Comparison of ENCODE assay signal across 28 cellular contexts in genomic region chr7:132113536-132114409, GRCh38.
A peak's percentile ranks its signal among the peaks of the same experiment; 100 is the strongest.
DNase-seq lines count a peak whose midpoint lies in the region; ATAC-seq and TF ChIP-seq lines count a peak whose summit lies in the region.
"Had no signal": no experiment of that assay in that cellular context is flagged by ENCODE, and none has a peak within 500 bp of the region (broad histone marks: within the 10 kb centered on the region; RNA-seq: fewer than 3 reads in every experiment).

No MANE protein-coding gene starts in this region.

- no peaks in the 10 kb centered on the region for H3K27me3 ChIP-seq in heart left ventricle
- no peaks in the 10 kb centered on the region for H3K27me3 ChIP-seq in smooth muscle cell (ENCODE audit: low read depth)
- H3K27me3 ChIP-seq: colonic mucosa, transverse colon had no signal

- no peak for TF ChIP-seq POLR2A in heart left ventricle (IDR thresholded peaks at IDR 0.05)

- no peak for TF ChIP-seq CTCF in heart left ventricle (IDR thresholded peaks at IDR 0.05)
- peak; percentile 65 for TF ChIP-seq CTCF in smooth muscle cell (IDR thresholded peaks at IDR 0.05; ENCODE audit: borderline replicate concordance, insufficient read depth, poor library complexity, severe bottlenecking)
- no peak for TF ChIP-seq CTCF in chondrocyte (IDR thresholded peaks at IDR 0.05)

- H4K20me1 ChIP-seq in smooth muscle cell (ENCODE audit: low read depth), result no peaks in the 10 kb centered on the region

- H3K36me3 ChIP-seq in heart left ventricle (no peaks in the 10 kb centered on the region), smooth muscle cell (ENCODE audit: low read depth) (no peaks in the 10 kb centered on the region)
- H3K36me3 ChIP-seq: colonic mucosa, HAP-1, transverse colon had no signal

- H3F3A ChIP-seq in smooth muscle cell (ENCODE audit: low read depth), result peaks cover 15% of the 10 kb centered on the region

- WGBS in heart left ventricle, 4 donors, result 90 to 93% (median 92%) methylated on average over 21 of the region's 21 CpGs
- 44% methylated on average over 21 of the region's 21 CpGs for WGBS in smooth muscle cell (ENCODE audit: low lambda C conversion rate)

- H3K4me3 Mint-ChIP-seq in chondrocyte (ENCODE audit: unreplicated experiment), result no peak overlapping the region
- H3K4me3 Mint-ChIP-seq: activated naive CD4-positive, alpha-beta T cell treated with anti-CD3 and anti-CD28 coated beads, Interleukin-2, amount 50 U/mL, for 24 hours; activated T-helper 1 cell treated with anti-CD3 and anti-CD28 coated beads, Interleukin-12 subunit alpha, Interleukin-12 subunit beta, Interleukin-2, Interleukin-4 antibody, amounts not matched to agents 30 ng/mL and 10 ng/mL and 1 ng/mL, durations not matched to agents 14 hours and 24 hours and 36 hours; CD8-positive, alpha-beta T cell had no signal

- H3K9me3 ChIP-seq in heart left ventricle (no peaks in the 10 kb centered on the region), smooth muscle cell (replicated peaks; ENCODE audit: low read depth) (no peaks in the 10 kb centered on the region)
- H3K9me3 ChIP-seq: colonic mucosa, HAP-1, transverse colon had no signal

- no peak for ATAC-seq in heart left ventricle
- ATAC-seq in HG02885 (IDR thresholded peaks at IDR 0.05; ENCODE audit: poor library complexity, unreplicated experiment), result no peak
- ATAC-seq: activated CD4-positive, CD25-positive, alpha-beta regulatory T cell treated with anti-CD3 and anti-CD28 coated beads, Interleukin-2, amount 50 U/mL, for 24 hours; CD8-positive, alpha-beta T cell; left colon had no signal

- no peaks in the 10 kb centered on the region for H3K4me1 ChIP-seq in heart left ventricle
- peaks cover 5% of the 10 kb centered on the region for H3K4me1 ChIP-seq in smooth muscle cell (ENCODE audit: low read depth)
- H3K4me1 ChIP-seq: colonic mucosa, HAP-1, transverse colon had no signal

- H3K79me2 ChIP-seq in smooth muscle cell (ENCODE audit: low read depth), result no peaks in the 10 kb centered on the region

- no peak overlapping the region for H3K27ac ChIP-seq in heart left ventricle
- peak overlapping the region; percentile 51 for H3K27ac ChIP-seq in smooth muscle cell (ENCODE audit: low read depth)
- H3K27ac ChIP-seq: colonic mucosa, skin epidermis, transverse colon had no signal

- peak; percentile 22 for DNase-seq in cardiac septum (ENCODE audit: low spot score)
- no peak for DNase-seq in heart left ventricle
- DNase-seq in SK-N-DZ (ENCODE audit: low spot score), result peak; percentile 77
- DNase-seq in left kidney (ENCODE audit: low read depth, low spot score), result peak; percentile 91
- DNase-seq in smooth muscle cell (lab: John Stamatoyannopoulos, UW; ENCODE audit: unreplicated experiment), result peak; percentile 27
- DNase-seq in chondrocyte (ENCODE audit: low spot score), result no peak
- no peak for DNase-seq in kidney tubule cell (ENCODE audit: low spot score)
- DNase-seq: activated CD4-positive, alpha-beta T cell treated with anti-CD3 and anti-CD28 coated beads, Interleukin-2, amount 50 U/mL, for 48 hours; CD8-positive, alpha-beta T cell; colonic mucosa; effector memory CD4-positive, alpha-beta T cell; erythroblast; foreskin fibroblast; left colon; mesendoderm; NCI-H1417 treated with DMSO at 0.1 percent for 48 hours; NCI-H2171 treated with DMSO at 0.1 percent for 48 hours; NCI-H526 treated with DMSO at 0.1 percent for 48 hours; occipital lobe; SIG-M5; stimulated activated CD4-positive, alpha-beta T cell treated with anti-CD3 and anti-CD28 coated beads, Interleukin-1b, Interleukin-23, amount 100 ng/mL, for 48 hours; transverse colon had no signal

- H3K9ac ChIP-seq in smooth muscle cell (ENCODE audit: low read depth), result no peak overlapping the region

- no peaks in the 10 kb centered on the region for H3K36me3 Mint-ChIP-seq in chondrocyte (ENCODE audit: low read depth)
- H3K36me3 Mint-ChIP-seq: activated naive CD4-positive, alpha-beta T cell treated with anti-CD3 and anti-CD28 coated beads, Interleukin-2, amount 50 U/mL, for 24 hours; CD8-positive, alpha-beta T cell had no signal

- no peak overlapping the region for H3K27ac Mint-ChIP-seq in chondrocyte (ENCODE audit: unreplicated experiment)
- H3K27ac Mint-ChIP-seq: activated naive CD4-positive, alpha-beta T cell treated with anti-CD3 and anti-CD28 coated beads, Interleukin-2, amount 50 U/mL, for 24 hours; activated T-helper 1 cell treated with anti-CD3 and anti-CD28 coated beads, Interleukin-12 subunit alpha, Interleukin-12 subunit beta, Interleukin-2, Interleukin-4 antibody, amounts not matched to agents 30 ng/mL and 10 ng/mL and 1 ng/mL, durations not matched to agents 14 hours and 24 hours and 36 hours; CD8-positive, alpha-beta T cell had no signal

- H3K27me3 Mint-ChIP-seq in chondrocyte (ENCODE audit: low read depth), result no peaks in the 10 kb centered on the region

- peak overlapping the region; percentile 29 for H3K4me2 ChIP-seq in smooth muscle cell

- peak overlapping the region; percentile 15 for H2AFZ ChIP-seq in smooth muscle cell (ENCODE audit: low read depth)

- peaks cover 11% of the 10 kb centered on the region for H3K4me1 Mint-ChIP-seq in chondrocyte (ENCODE audit: low read depth)
- H3K4me1 Mint-ChIP-seq: activated naive CD4-positive, alpha-beta T cell treated with anti-CD3 and anti-CD28 coated beads, Interleukin-2, amount 50 U/mL, for 24 hours had no signal

- intact Hi-C loops in cardiac septum (cut with DNase I) (no loop called here), heart left ventricle (cut with DNase I) (no loop called here)

- no peaks in the 10 kb centered on the region for H3K9me3 Mint-ChIP-seq in chondrocyte (ENCODE audit: low read depth)
- H3K9me3 Mint-ChIP-seq: activated naive CD4-positive, alpha-beta T cell treated with anti-CD3 and anti-CD28 coated beads, Interleukin-2, amount 50 U/mL, for 24 hours; activated T-helper 1 cell treated with anti-CD3 and anti-CD28 coated beads, Interleukin-12 subunit alpha, Interleukin-12 subunit beta, Interleukin-2, Interleukin-4 antibody, amounts not matched to agents 30 ng/mL and 10 ng/mL and 1 ng/mL, durations not matched to agents 14 hours and 24 hours and 36 hours; CD8-positive, alpha-beta T cell had no signal

- no peak overlapping the region for H3K4me3 ChIP-seq in heart left ventricle
- no peak overlapping the region for H3K4me3 ChIP-seq in smooth muscle cell
- H3K4me3 ChIP-seq: colonic mucosa, HAP-1, skin epidermis, transverse colon had no signal

Comparison
In these comparisons a context has a peak if more than half of its experiments do, and no peak if none do; other contexts are left out.
1. DNase-seq: peak in cardiac septum (single experiment), SK-N-DZ (single experiment), left kidney (single experiment) and smooth muscle cell (single experiment); none in heart left ventricle (0 of 5), chondrocyte (single experiment) and kidney tubule cell (single experiment).